Comparison of ENCODE assay signal across 23 cellular contexts in genomic region chr2:26061539-26061938, GRCh38. TPM values are rescaled to one million over a fixed set of nuclear protein-coding genes. Genes with fewer than 3 reads are reported as not detected.
DNase-seq lines count a peak whose midpoint lies in the region; ATAC-seq, FAIRE-seq and TF ChIP-seq lines count a peak whose summit lies in the region.
"Had no signal": no experiment of that assay in that cellular context is flagged by ENCODE, and none has a peak within 500 bp of the region (broad histone marks: within the 10 kb centered on the region; RNA-seq: fewer than 3 reads in every experiment).

No MANE protein-coding gene starts in this region.

- no peaks in the 10 kb centered on the region for H3K9me3 ChIP-seq in CD4-positive, CD25-positive, alpha-beta regulatory T cell (ENCODE audit: control insufficient read depth in 2 of 2, low read length in 2 of 2)
- H3K9me3 ChIP-seq in HEK293 (ENCODE audit: control insufficient read depth, insufficient read depth, low read depth, low read length) (no peaks in the 10 kb centered on the region), K562 (replicated peaks; ENCODE audit: control insufficient read depth, insufficient read depth, low read depth, low read length) (no peaks in the 10 kb centered on the region)
- H3K9me3 ChIP-seq: BLaER1 had no signal

- no peak for ATAC-seq in CD4-positive, CD25-positive, alpha-beta regulatory T cell (ENCODE audit: low read depth in 2 of 2)
- peak; percentile 60 for ATAC-seq in K562
- ATAC-seq in GM21423 (IDR thresholded peaks at IDR 0.05; ENCODE audit: unreplicated experiment), result no peak
- ATAC-seq: GM12878 had no signal

- POLR2A ChIA-PET in HEK293 (lab: Yijun Ruan, JAX) (interaction anchor here (0.7 kb wide), 2 partner anchors 12 to 34 kb away, joined by 4 to 5 read pairs; no protein-coding TSS in a partner anchor), K562 (lab: Yijun Ruan, JAX) (interaction anchor here (1.0 to 2.5 kb wide), 3 partner anchors 14 to 70 kb away, joined by 4 to 7 read pairs (median 4); partner anchors contain the start of gene RAB10)

- no peaks in the 10 kb centered on the region for H3K9me3 Mint-ChIP-seq in activated T-cell treated with anti-CD3 and anti-CD28 coated beads, Interleukin-2, amount 50 U/mL, for 24 hours
- H3K9me3 Mint-ChIP-seq in CD4-positive, CD25-positive, alpha-beta regulatory T cell, result no peaks in the 10 kb centered on the region
- H3K9me3 Mint-ChIP-seq: CD8-positive, alpha-beta memory T cell; HFFc6 had no signal

- BruUV-seq in K562 (replicated peaks; lab: Mats Ljungman, UMichigan), result no TSS peak

- in situ Hi-C loops in K562 (cut with MboI), result no loop called here

- peaks cover 12% of the 10 kb centered on the region for H3K36me3 ChIP-seq in CD4-positive, CD25-positive, alpha-beta regulatory T cell (ENCODE audit: control insufficient read depth, insufficient read depth, low read length)
- peaks cover 0 to 3% of the 10 kb centered on the region in 2 experiments; a peak in 2 of 3 replicates for H3K36me3 ChIP-seq in HEK293 (ENCODE audit: control insufficient read depth in 2 of 2, insufficient read depth in 1 of 2, low read length in 2 of 2)
- H3K36me3 ChIP-seq in K562 (ENCODE audit: control insufficient read depth, insufficient read depth, low read length), result peaks cover 53% of the 10 kb centered on the region

- FAIRE-seq in K562 (lab: Jason Lieb, UNC), result peak; percentile 64
- FAIRE-seq: GM12878, H54 had no signal

- no peak overlapping the region for H2AFZ ChIP-seq in K562 (ENCODE audit: low read depth, low read length)
- H2AFZ ChIP-seq: GM23248 had no signal

- no peak overlapping the region for H3K4me3 ChIP-seq in CD4-positive, CD25-positive, alpha-beta regulatory T cell (ENCODE audit: low read depth, low read length)
- H3K4me3 ChIP-seq in HEK293 (ENCODE audit: low read depth, low read length) (no peak overlapping the region), K562 (no peak overlapping the region)
- H3K4me3 ChIP-seq: BLaER1, GM12878, GM23248 had no signal

- H3K79me2 ChIP-seq in K562 (ENCODE audit: control insufficient read depth, insufficient read depth, low read length), result peaks cover 100% of the 10 kb centered on the region

- H3K4me1 Mint-ChIP-seq in activated T-cell treated with anti-CD3 and anti-CD28 coated beads, Interleukin-2, amount 50 U/mL, for 24 hours (ENCODE audit: low read depth), result peaks cover 56% of the 10 kb centered on the region
- peaks cover 27 to 63% (median 40%) of the 10 kb centered on the region in 4 donors for H3K4me1 Mint-ChIP-seq in CD4-positive, CD25-positive, alpha-beta regulatory T cell

- H3K9me1 ChIP-seq in K562 (ENCODE audit: control insufficient read depth, insufficient read depth, low read length), result no peaks in the 10 kb centered on the region

- no peaks in the 10 kb centered on the region for H3K27me3 ChIP-seq in CD4-positive, CD25-positive, alpha-beta regulatory T cell (ENCODE audit: control insufficient read depth, insufficient read depth, low read length)
- H3K27me3 ChIP-seq in K562 (ENCODE audit: control insufficient read depth in 2 of 2, insufficient read depth in 2 of 2, low read length in 2 of 2), result no peaks in the 10 kb centered on the region
- H3K27me3 ChIP-seq: BLaER1 had no signal

- peaks cover 64% of the 10 kb centered on the region for H3K36me3 Mint-ChIP-seq in activated T-cell treated with anti-CD3 and anti-CD28 coated beads, Interleukin-2, amount 50 U/mL, for 24 hours (ENCODE audit: low read depth)
- H3K36me3 Mint-ChIP-seq in CD4-positive, CD25-positive, alpha-beta regulatory T cell, result peaks cover 22% of the 10 kb centered on the region

- no peak overlapping the region for H3K4me2 ChIP-seq in K562 (ENCODE audit: insufficient read depth, low read length)
- H3K4me2 ChIP-seq: BLaER1 had no signal

- 15% methylated on average over 7 of the region's 7 CpGs for WGBS in K562 (ENCODE audit: insufficient coverage, low coverage, missing lambda C conversion rate)

- TF ChIP-seq CTCF in HEK293 (tag by site-specific recombination; IDR thresholded peaks at IDR 0.05), result no peak
- TF ChIP-seq CTCF in K562 (IDR thresholded peaks at IDR 0.05 in 2 of 3, conservative IDR thresholded peaks at IDR 0.05 in 1 of 3; ENCODE audit: insufficient read depth in 2 of 3, low read depth in 1 of 3, low read length in 3 of 3), result no peak

- no peak for TF ChIP-seq POLR2A in K562 (conservative IDR thresholded peaks at IDR 0.05)

- no peaks in the 10 kb centered on the region for H3K27me3 Mint-ChIP-seq in activated T-cell treated with anti-CD3 and anti-CD28 coated beads, Interleukin-2, amount 50 U/mL, for 24 hours
- H3K27me3 Mint-ChIP-seq in CD4-positive, CD25-positive, alpha-beta regulatory T cell, result no peaks in the 10 kb centered on the region
- H3K27me3 Mint-ChIP-seq: CD8-positive, alpha-beta memory T cell had no signal

- CTCF ChIA-PET in HEK293 (lab: Yijun Ruan, JAX), result interaction anchor here (1.8 to 2.4 kb wide), 2 partner anchors 70 to 84 kb away, joined by 7 read pairs; no protein-coding TSS in a partner anchor
- CTCF ChIA-PET in K562 (lab: Yijun Ruan, JAX; ENCODE audit: low intra/inter-chr PET ratio), result interaction anchor here (0.6 kb wide), 1 partner anchor 199 kb away, joined by 3 read pairs; no protein-coding TSS in a partner anchor

- H4K20me1 ChIP-seq in K562 (replicated peaks; ENCODE audit: control insufficient read depth, insufficient read depth, low read length), result peaks cover 13% of the 10 kb centered on the region; the same call in 1 of the 2 replicates

- no peak; the same call in 1 of the 2 replicates for TF ChIP-seq EP300 in K562 (IDR thresholded peaks at IDR 0.05; ENCODE audit: low read length)

- H3K27ac ChIP-seq in CD4-positive, CD25-positive, alpha-beta regulatory T cell (ENCODE audit: insufficient read depth, low read length, poor library complexity, severe bottlenecking), result no peak overlapping the region
- H3K27ac ChIP-seq in HEK293 (ENCODE audit: extremely low read depth, low read depth, low read length), result no peak overlapping the region
- H3K27ac ChIP-seq in K562 (ENCODE audit: extremely low read depth, low read depth, low read length), result peak overlapping the region; percentile 68
- H3K27ac ChIP-seq: BLaER1, GM23248, HL-60 had no signal

- H3K27ac Mint-ChIP-seq in activated T-cell treated with anti-CD3 and anti-CD28 coated beads, Interleukin-2, amount 50 U/mL, for 24 hours, result peak overlapping the region; percentile 68
- peak overlapping the region in 2 of 3 donors; percentile 31 to 54 for H3K27ac Mint-ChIP-seq in CD4-positive, CD25-positive, alpha-beta regulatory T cell
- H3K27ac Mint-ChIP-seq: HFFc6 had no signal

- H3K9ac ChIP-seq in K562 (ENCODE audit: insufficient read depth in 1 of 2, low read depth in 2 of 2, low read length in 2 of 2), result 0 out of 4 replicates have a peak overlapping the region, but pooled peaks of 1 of the 2 experiments have one; percentile 31
- H3K9ac ChIP-seq: BLaER1, GM23248 had no signal

- no peak for TF ChIP-seq RAD21 in K562 (CRISPR knock-in tag; conservative IDR thresholded peaks at IDR 0.05 in 1 of 2, IDR thresholded peaks at IDR 0.05 in 1 of 2)

- H3K4me3 Mint-ChIP-seq in activated T-cell treated with anti-CD3 and anti-CD28 coated beads, Interleukin-2, amount 50 U/mL, for 24 hours, result no peak overlapping the region
- H3K4me3 Mint-ChIP-seq in CD4-positive, CD25-positive, alpha-beta regulatory T cell, result no peak overlapping the region
- H3K4me3 Mint-ChIP-seq: CD14-positive monocyte; CD8-positive, alpha-beta memory T cell; HFFc6 had no signal

- H3K4me1 ChIP-seq in CD4-positive, CD25-positive, alpha-beta regulatory T cell (ENCODE audit: control insufficient read depth, insufficient read depth, low read length, poor library complexity, severe bottlenecking), result peaks cover 5% of the 10 kb centered on the region
- H3K4me1 ChIP-seq in HEK293 (ENCODE audit: control insufficient read depth, insufficient read depth, low read length) (peaks cover 17% of the 10 kb centered on the region), K562 (replicated peaks in 1 of 2; ENCODE audit: control insufficient read depth in 2 of 2, insufficient read depth in 2 of 2, low read length in 2 of 2) (peaks cover 37 to 42% of the 10 kb centered on the region in 2 experiments)
- H3K4me1 ChIP-seq: BLaER1 had no signal

- intact Hi-C loops in K562 (cut with micrococcal nuclease), result no loop called here

- no peak for DNase-seq in activated T-cell treated with anti-CD3 and anti-CD28 coated beads, Interleukin-2, amount 50 U/mL, for 24 hours
- no peak for DNase-seq in activated T-cell treated with anti-CD3 and anti-CD28 coated beads, Interleukin-2, amount 50 U/mL, for 48 hours
- DNase-seq in CD4-positive, CD25-positive, alpha-beta regulatory T cell, result no peak
- peak; percentile 36 to 83 (median 54) for DNase-seq in K562 (ENCODE audit: extremely low read depth in 1 of 4, low spot score in 3 of 4)
- DNase-seq in stimulated activated naive CD4-positive, alpha-beta T cell (lab: John Stamatoyannopoulos, UW), result no peak
- DNase-seq in cerebellum (ENCODE audit: low spot score), result no peak
- DNase-seq: 8988T; CD8-positive, alpha-beta memory T cell; COR-L47; DMS 273 treated with DMSO at 0.1 percent for 48 hours; DMS53; DND-41; EL; GM23248; HCEC 1CT; HFFc6 had no signal

TF ChIP-seq in HEK293, 187 proteins besides CTCF, POLR2A, EP300 and RAD21 (continues in another document):
- TF ChIP-seq KLF9 (tag by site-specific recombination; IDR thresholded peaks at IDR 0.05; ENCODE audit: low read depth), result no peak

TF ChIP-seq in K562, 482 proteins besides CTCF, POLR2A, EP300 and RAD21 (continues in another document):
- no peak for TF ChIP-seq KAT2B (IDR thresholded peaks at IDR 0.05; ENCODE audit: low read depth, low read length)
- TF ChIP-seq ZNF408 (CRISPR knock-in tag; IDR thresholded peaks at IDR 0.05; ENCODE audit: low read depth), result no peak

RNA-seq across cellular contexts. Expression of gene RAB10, which starts 27.7 kb away (rescaled TPM):
- total RNA-seq in CD4-positive, CD25-positive, alpha-beta regulatory T cell, result 40.8 TPM
- 100 to 1,000 TPM in 3 of 4 donors, 10 to 100 TPM in 1; 94.0 to 132 (median 115) TPM for polyA plus RNA-seq in CD4-positive, CD25-positive, alpha-beta regulatory T cell
- 50.3 and 59.4 TPM in 2 replicates for total RNA-seq in K562 (2011; cell fraction: chromatin; rRNA removed; ENCODE audit: low replicate concordance)
- 56.7 and 62.9 TPM in 2 replicates for total RNA-seq in K562 (2011; cell fraction: nucleolus; rRNA removed)
- 57.3 and 84.3 TPM in 2 replicates for total RNA-seq in K562 (2011; cell fraction: nucleoplasm; rRNA removed)
- total RNA-seq in K562 (2014; rRNA removed), result 116 and 159 TPM in 2 replicates
- total RNA-seq in K562 (2014; rRNA removed; fragmentation: Illumina TruSeq; extraction: Trizol), result 149 and 158 TPM in 2 replicates
- 145 and 157 TPM in 2 replicates for total RNA-seq in K562 (2015; rRNA removed; fragmentation: Illumina TruSeq; extraction: Trizol)
- 166 and 176 TPM in 2 replicates for total RNA-seq in K562 (2021)
- polyA plus RNA-seq in K562 (2011; rRNA removed), result 96.0 and 147 TPM in 2 replicates
- polyA plus RNA-seq in K562 (2011; cell fraction: cytosol; rRNA removed), result 49.4 and 88.1 TPM in 2 replicates
- 23.8 and 27.1 TPM in 2 replicates for polyA plus RNA-seq in K562 (2011; cell fraction: nucleus; rRNA removed)
- 104 and 127 TPM in 2 replicates for polyA plus RNA-seq in K562 (2012)
- 134 and 214 TPM in 2 replicates for polyA plus RNA-seq in K562 (2014; fragmentation: Illumina TruSeq; extraction: Trizol)
- polyA plus RNA-seq in K562 (2014; fragmentation: Nextera tagmentation; extraction: Ambion mirVana), result 10 to 100 TPM; 25.1 to 35.7 TPM
- polyA plus RNA-seq in K562 (2014; rRNA removed), result 148 and 197 TPM in 2 replicates
- 400 and 439 TPM in 2 replicates for polyA minus RNA-seq in K562 (2011; rRNA and poly(A)+ RNA removed)
- polyA minus RNA-seq in K562 (2011; cell fraction: cytosol; rRNA and poly(A)+ RNA removed), result 74.6 and 128 TPM in 2 replicates
- 25.2 and 34.9 TPM in 2 replicates for polyA minus RNA-seq in K562 (2011; cell fraction: nucleus; rRNA and poly(A)+ RNA removed)
- total RNA-seq in cerebellum, result 106 TPM

Comparison
In these comparisons a context has a peak if more than half of its experiments do, and no peak if none do; other contexts are left out.
1. DNase-seq: peak in K562 (4 of 4); none in activated T-cell treated with anti-CD3 and anti-CD28 coated beads, Interleukin-2, amount 50 U/mL, for 24 hours (single experiment), activated T-cell treated with anti-CD3 and anti-CD28 coated beads, Interleukin-2, amount 50 U/mL, for 48 hours (0 of 2), CD4-positive, CD25-positive, alpha-beta regulatory T cell (0 of 3), stimulated activated naive CD4-positive, alpha-beta T cell (0 of 6) and cerebellum (single experiment).